Comparison of ENCODE assay signal across 9 cellular contexts in the genomic region with DNA sequence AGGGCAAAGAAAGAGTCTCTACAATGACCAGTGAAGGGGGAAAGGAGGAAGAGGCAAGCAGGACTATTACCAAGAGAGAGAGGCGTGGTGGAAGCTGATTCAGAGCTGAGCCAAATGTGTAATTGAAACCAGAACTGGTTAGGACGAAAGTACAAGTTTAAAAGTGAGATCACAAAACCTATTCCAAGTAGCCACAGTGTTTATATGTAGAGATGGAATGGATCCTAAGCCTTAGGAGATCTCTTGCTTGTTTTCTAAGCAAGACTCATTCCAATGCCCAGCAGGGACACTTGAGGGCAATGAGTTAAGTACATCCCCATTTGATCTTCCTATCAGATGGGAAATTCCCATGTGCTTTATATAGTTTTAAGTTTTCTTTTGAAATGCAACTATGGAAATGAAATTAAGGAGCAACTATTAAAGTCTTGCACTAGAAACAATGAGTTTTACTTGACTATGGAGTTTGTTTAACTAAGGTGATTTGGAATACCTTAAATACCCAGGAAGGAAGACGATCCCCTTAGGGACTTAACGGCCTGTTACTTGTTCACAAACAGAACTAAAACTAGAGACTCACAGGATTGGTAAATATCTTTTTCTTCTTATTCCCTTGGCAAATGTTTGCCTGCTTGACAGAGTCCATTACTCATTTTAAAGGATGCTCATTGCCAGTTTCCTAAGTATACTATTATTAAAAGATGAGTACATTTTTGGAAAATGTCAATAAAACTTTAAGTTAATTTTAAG. TPM values are rescaled to one million over a fixed set of nuclear protein-coding genes. Genes with fewer than 3 reads are reported as not detected.
DNase-seq lines count a peak whose midpoint lies in the region; ATAC-seq and TF ChIP-seq lines count a peak whose summit lies in the region.
"Had no signal": no experiment of that assay in that cellular context is flagged by ENCODE, and none has a peak within 500 bp of the region (broad histone marks: within the 10 kb centered on the region; RNA-seq: fewer than 3 reads in every experiment).

No MANE protein-coding gene starts in this region.

- no peaks in the 10 kb centered on the region for H4K20me1 ChIP-seq in BLaER1

- peaks cover 31% of the 10 kb centered on the region for H3K4me1 Mint-ChIP-seq in dendritic cell treated with granulocyte-macrophage colony-stimulating factor and Interleukin-4, amounts not matched to agents 40 ng/mL and 50 ng/mL, for 4 days (ENCODE audit: low read depth)
- peaks cover 14% of the 10 kb centered on the region for H3K4me1 Mint-ChIP-seq in chondrocyte (ENCODE audit: low read depth)
- no peaks in the 10 kb centered on the region for H3K4me1 Mint-ChIP-seq in CD4-positive, alpha-beta memory T cell

- DNase-seq in chondrocyte (ENCODE audit: low spot score) (no peak), cortex of kidney (lab: John Stamatoyannopoulos, UW) (no peak), NCI-H2227 (lab: John Stamatoyannopoulos, UW; ENCODE audit: unreplicated experiment) (no peak)
- no peak for DNase-seq in CD4-positive, alpha-beta memory T cell

- no peak overlapping the region for H3K4me3 Mint-ChIP-seq in dendritic cell treated with granulocyte-macrophage colony-stimulating factor and Interleukin-4, amounts not matched to agents 40 ng/mL and 50 ng/mL, for 4 days
- H3K4me3 Mint-ChIP-seq in chondrocyte (ENCODE audit: unreplicated experiment) = no peak overlapping the region
- H3K4me3 Mint-ChIP-seq in CD4-positive, alpha-beta memory T cell = no peak overlapping the region

- H3K4me2 ChIP-seq in BLaER1 = peak overlapping the region; percentile 26; the same call in 1 of the 2 replicates

- H3K27ac Mint-ChIP-seq in dendritic cell treated with granulocyte-macrophage colony-stimulating factor and Interleukin-4, amounts not matched to agents 40 ng/mL and 50 ng/mL, for 4 days = peak overlapping the region; percentile 46
- H3K27ac Mint-ChIP-seq in chondrocyte (ENCODE audit: unreplicated experiment) = no peak overlapping the region
- H3K27ac Mint-ChIP-seq in CD4-positive, alpha-beta memory T cell = no peak overlapping the region

- H3K9me3 Mint-ChIP-seq in dendritic cell treated with granulocyte-macrophage colony-stimulating factor and Interleukin-4, amounts not matched to agents 40 ng/mL and 50 ng/mL, for 4 days = peaks cover 4% of the 10 kb centered on the region
- H3K9me3 Mint-ChIP-seq in chondrocyte (ENCODE audit: low read depth) = peaks cover 7% of the 10 kb centered on the region
- no peaks in the 10 kb centered on the region for H3K9me3 Mint-ChIP-seq in CD4-positive, alpha-beta memory T cell

- no peaks in the 10 kb centered on the region for H3K9me3 ChIP-seq in BLaER1
- H3K9me3 ChIP-seq in CD4-positive, alpha-beta memory T cell (ENCODE audit: control insufficient read depth in 1 of 2, low read length in 2 of 2) = no peaks in the 10 kb centered on the region
- H3K9me3 ChIP-seq: HAP-1 had no signal

- TF ChIP-seq CTCF in chondrocyte (IDR thresholded peaks at IDR 0.05) = no peak

- H3K4me3 ChIP-seq in BLaER1 = no peak overlapping the region
- H3K4me3 ChIP-seq in CD4-positive, alpha-beta memory T cell (ENCODE audit: low read length in 2 of 2) = no peak overlapping the region
- H3K4me3 ChIP-seq: HAP-1 had no signal

- no peak overlapping the region for H3K9ac ChIP-seq in BLaER1

- H3K36me3 Mint-ChIP-seq in dendritic cell treated with granulocyte-macrophage colony-stimulating factor and Interleukin-4, amounts not matched to agents 40 ng/mL and 50 ng/mL, for 4 days (ENCODE audit: low read depth) = peaks cover 2% of the 10 kb centered on the region
- H3K36me3 Mint-ChIP-seq in chondrocyte (ENCODE audit: low read depth) = peaks cover under 1% of the 10 kb centered on the region
- no peaks in the 10 kb centered on the region for H3K36me3 Mint-ChIP-seq in CD4-positive, alpha-beta memory T cell

- peaks cover 15% of the 10 kb centered on the region for H3K27me3 Mint-ChIP-seq in dendritic cell treated with granulocyte-macrophage colony-stimulating factor and Interleukin-4, amounts not matched to agents 40 ng/mL and 50 ng/mL, for 4 days
- H3K27me3 Mint-ChIP-seq in chondrocyte (ENCODE audit: low read depth) = no peaks in the 10 kb centered on the region
- H3K27me3 Mint-ChIP-seq in CD4-positive, alpha-beta memory T cell = peaks cover 1 to 6% of the 10 kb centered on the region in 2 donors

- no peaks in the 10 kb centered on the region for H3K27me3 ChIP-seq in BLaER1
- H3K27me3 ChIP-seq in CD4-positive, alpha-beta memory T cell (ENCODE audit: insufficient read depth, low read length) = no peaks in the 10 kb centered on the region

- ATAC-seq in GM19397 (IDR thresholded peaks at IDR 0.05; ENCODE audit: unreplicated experiment) (peak; percentile 82), HG03175 (IDR thresholded peaks at IDR 0.05; ENCODE audit: unreplicated experiment) (peak; percentile 89)

- no peaks in the 10 kb centered on the region for H3K36me3 ChIP-seq in BLaER1
- no peaks in the 10 kb centered on the region for H3K36me3 ChIP-seq in CD4-positive, alpha-beta memory T cell (ENCODE audit: insufficient read depth, low read length)
- H3K36me3 ChIP-seq: HAP-1 had no signal

- intact Hi-C loops in dendritic cell treated with granulocyte-macrophage colony-stimulating factor and Interleukin-4, amounts not matched to agents 40 ng/mL and 50 ng/mL, for 4 days (cut with micrococcal nuclease) = no loop called here
- intact Hi-C loops in CD4-positive, alpha-beta memory T cell (cut with micrococcal nuclease) = no loop called here

- H3K4me1 ChIP-seq in BLaER1 = peaks cover 12% of the 10 kb centered on the region
- H3K4me1 ChIP-seq in CD4-positive, alpha-beta memory T cell (ENCODE audit: insufficient read depth, low read length) = no peaks in the 10 kb centered on the region

- POLR2A ChIA-PET in CD4-positive, alpha-beta memory T cell (lab: Charles Lee; ENCODE audit: partially characterized antibody) = no interaction called here

- CTCF ChIA-PET in CD4-positive, alpha-beta memory T cell (lab: Charles Lee; ENCODE audit: partially characterized antibody) = no interaction called here

- no peak overlapping the region for H3K27ac ChIP-seq in BLaER1
- H3K27ac ChIP-seq in CD4-positive, alpha-beta memory T cell (ENCODE audit: low read depth, low read length) = no peak overlapping the region

RNA-seq across cellular contexts. Expression of gene SNX2, which starts 51.1 kb away (rescaled TPM):
- total RNA-seq in chondrocyte = 49.1 to 53.8 TPM (median 51.0 TPM) in 3 replicates
- total RNA-seq in CD4-positive, alpha-beta memory T cell = 10 to 100 TPM; 57.3 to 58.1 TPM
- 10 to 100 TPM; 87.3 to 93.2 TPM for polyA plus RNA-seq in CD4-positive, alpha-beta memory T cell
